1 cellular context compared by ENCODE assay signal in the genomic region with DNA sequence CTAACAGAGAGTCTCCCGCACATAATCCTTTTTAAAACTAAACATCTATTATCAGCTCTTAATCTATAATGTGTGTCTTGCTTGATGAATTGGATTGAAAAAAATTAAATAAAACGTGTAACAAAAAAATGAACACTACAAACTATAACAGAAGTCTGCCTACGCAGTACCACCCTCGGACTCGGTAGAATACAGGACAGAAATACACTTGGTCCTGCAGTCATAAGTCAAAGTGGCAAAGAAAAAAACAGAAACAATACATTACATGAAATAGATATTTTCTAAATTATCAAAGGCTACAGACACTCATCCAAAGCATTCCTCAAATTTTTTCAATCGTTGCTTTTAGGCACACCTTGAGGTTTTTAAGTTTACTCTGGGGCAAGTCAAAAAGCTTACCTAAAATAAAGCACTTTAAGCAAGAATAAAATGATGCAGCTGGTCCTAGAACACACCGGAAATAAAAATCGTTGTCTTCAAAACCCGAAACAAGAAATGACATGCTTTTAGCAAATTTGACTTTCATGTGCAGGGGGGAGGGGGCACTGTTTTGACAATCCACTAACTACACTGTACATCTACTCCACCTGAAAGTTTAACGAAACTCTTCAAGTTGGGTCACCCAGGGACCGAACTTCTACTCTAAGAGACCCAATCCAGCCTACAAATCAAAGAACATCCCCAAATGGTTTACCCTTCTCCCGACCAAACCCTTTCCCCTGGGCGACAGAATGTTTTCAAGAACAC.
TF ChIP-seq lines count a peak whose summit lies in the region.

No MANE protein-coding gene starts in this region.

TF ChIP-seq in H1, 55 proteins besides CTCF, POLR2A, EP300 and RAD21:
- TF ChIP-seq TAF1 (IDR thresholded peaks at IDR 0.05; ENCODE audit: low read depth, low read length) (no peak), YY1 (IDR thresholded peaks at IDR 0.05; ENCODE audit: low read depth, low read length) (no peak), SAP30 (IDR thresholded peaks at IDR 0.05; ENCODE audit: insufficient read depth, insufficient replicate concordance, low read length) (peak; percentile 75), SRF (IDR thresholded peaks at IDR 0.05; ENCODE audit: low read depth, low read length) (no peak)
